8 cellular contexts compared by ENCODE assay signal in the genomic region with DNA sequence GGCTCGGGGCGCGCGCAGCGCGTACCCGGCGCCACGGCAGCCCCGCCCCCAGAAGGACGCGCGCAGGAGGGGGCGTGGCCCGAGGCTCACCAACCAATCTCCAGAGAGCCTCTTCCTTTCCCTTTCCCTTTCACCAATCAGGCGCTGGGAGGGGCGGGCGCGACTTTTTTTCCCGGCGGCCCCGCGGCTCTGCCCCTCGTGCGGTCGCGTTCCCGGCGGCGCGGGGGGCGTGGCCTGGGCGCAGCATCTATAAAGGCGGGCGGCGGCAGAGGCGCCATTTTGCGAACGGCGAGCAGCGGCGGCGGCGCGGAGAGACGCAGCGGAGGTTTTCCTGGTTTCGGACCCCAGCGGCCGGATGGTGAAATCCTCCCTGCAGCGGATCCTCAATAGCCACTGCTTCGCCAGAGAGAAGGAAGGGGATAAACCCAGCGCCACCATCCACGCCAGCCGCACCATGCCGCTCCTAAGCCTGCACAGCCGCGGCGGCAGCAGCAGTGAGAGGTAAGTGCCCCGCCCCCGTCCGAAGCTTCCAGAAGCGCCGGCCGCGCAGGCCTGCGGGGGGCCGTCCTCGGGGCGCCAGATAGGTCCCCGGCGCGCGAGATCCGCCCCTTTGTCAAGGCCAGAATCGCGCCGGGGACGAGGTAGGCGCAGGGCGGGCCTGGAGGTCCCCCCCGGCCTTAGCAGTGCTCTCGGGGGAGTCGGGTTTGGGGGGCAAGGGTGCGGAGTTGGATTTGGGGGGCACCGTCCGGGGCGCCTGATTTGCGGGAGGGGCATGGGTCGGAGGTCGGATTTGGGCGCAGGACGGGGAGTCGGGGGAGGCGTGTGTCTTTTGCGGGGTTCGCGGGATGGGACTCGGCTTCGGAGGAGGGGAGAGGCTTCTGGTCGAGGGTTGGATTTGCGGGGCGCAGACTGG. TPM values are rescaled to one million over a fixed set of nuclear protein-coding genes. Genes with fewer than 3 reads are reported as not detected.
A peak's percentile ranks its signal among the peaks of the same experiment; 100 is the strongest.
DNase-seq lines count a peak whose midpoint lies in the region; ATAC-seq and TF ChIP-seq lines count a peak whose summit lies in the region.

No MANE protein-coding gene starts in this region.

- TF ChIP-seq CTCF in GM12865 (IDR thresholded peaks at IDR 0.05; ENCODE audit: insufficient read depth, low read depth, low read length, missing control alignments) (no peak), progenitor cell of endocrine pancreas (IDR thresholded peaks at IDR 0.05; ENCODE audit: unreplicated experiment) (peak; percentile 31)

- no peaks in the 10 kb centered on the region for H3K9me3 Mint-ChIP-seq in progenitor cell of endocrine pancreas (ENCODE audit: low read depth)

- peaks cover 16% of the 10 kb centered on the region for H3K4me1 Mint-ChIP-seq in progenitor cell of endocrine pancreas (ENCODE audit: low read depth)

- H3K27me3 Mint-ChIP-seq in progenitor cell of endocrine pancreas = no peaks in the 10 kb centered on the region

- peak overlapping the region; percentile 95 for H3K27ac Mint-ChIP-seq in progenitor cell of endocrine pancreas

- peak overlapping the region; percentile 90 for H3K4me3 Mint-ChIP-seq in progenitor cell of endocrine pancreas (ENCODE audit: low read depth)

- peaks cover 12% of the 10 kb centered on the region for H3K36me3 Mint-ChIP-seq in progenitor cell of endocrine pancreas (ENCODE audit: insufficient read depth)

- ATAC-seq in HG02759 (IDR thresholded peaks at IDR 0.05; ENCODE audit: unreplicated experiment) = peak; percentile 60
- ATAC-seq in left cardiac atrium = peak; percentile 88 to 89

- intact Hi-C loops in left cardiac atrium (cut with DNase I) = loop anchor here in 1 of 2 donors (5.0 kb wide), 2 partner anchors 32 to 48 kb away; a partner anchor contains a TSS

- H3K4me3 ChIP-seq in GM12865 (ENCODE audit: low read depth, low read length) = peak overlapping the region; percentile 90

- peak; percentile 98 for DNase-seq in GM12865 (ENCODE audit: low read depth)
- DNase-seq in NCI-H1436 treated with DMSO at 0.1 percent for 48 hours (lab: John Stamatoyannopoulos, UW) = peak; percentile 74
- peak; percentile 99 for DNase-seq in T follicular helper cell (ENCODE audit: low read depth)
- DNase-seq in amniotic epithelial cell (ENCODE audit: low read depth) = peak; percentile 91
- DNase-seq in left cardiac atrium = peak; percentile 97
- peak; percentile 99 for DNase-seq in progenitor cell of endocrine pancreas (ENCODE audit: low spot score, unreplicated experiment)
- DNase-seq in ureter (ENCODE audit: low spot score) = peak; percentile 99

RNA-seq across cellular contexts. Expression of a gene that starts 12.5 kb away (rescaled TPM):
- total RNA-seq in left cardiac atrium = 1 to 10 TPM; 1.0 to 2.3 TPM
- total RNA-seq in progenitor cell of endocrine pancreas = not detected in 2 replicates
- total RNA-seq in ureter = 0.99 TPM

RNA-seq across cellular contexts. Expression of a gene that starts 13.3 kb away (rescaled TPM):
- under 1 TPM in 1 of 2 donors, not detected in 1; 0.27 TPM for total RNA-seq in left cardiac atrium
- total RNA-seq in progenitor cell of endocrine pancreas = 1.00 and 1.6 TPM in 2 replicates
- total RNA-seq in ureter = 0.49 TPM

RNA-seq across cellular contexts. Expression of a gene that starts 20.4 kb away (rescaled TPM):
- total RNA-seq in left cardiac atrium = 1 to 10 TPM in 1 of 2 donors, under 1 TPM in 1; 0.80 to 1.6 TPM
- 58.4 and 71.3 TPM in 2 replicates for total RNA-seq in progenitor cell of endocrine pancreas
- total RNA-seq in ureter = 1.3 TPM

RNA-seq across cellular contexts. Expression of a gene that starts 32.9 kb away (rescaled TPM):
- total RNA-seq in left cardiac atrium (10 to 100 TPM; 28.8 to 34.4 TPM), progenitor cell of endocrine pancreas (152 and 156 TPM in 2 replicates), ureter (65.8 TPM)

RNA-seq across cellular contexts. Expression of a gene that starts 33.4 kb away (rescaled TPM):
- total RNA-seq in left cardiac atrium (10 to 100 TPM; 45.2 to 45.7 TPM), progenitor cell of endocrine pancreas (116 and 119 TPM in 2 replicates), ureter (52.0 TPM)

Comparison
In these comparisons a context has a peak if more than half of its experiments do, and no peak if none do; other contexts are left out.
1. Peak in every context shown above with its lines: DNase-seq, ATAC-seq and H3K4me3 ChIP-seq.
2. RNA of a gene that starts 20.4 kb away (total RNA-seq): 58.4 to 71.3 TPM in progenitor cell of endocrine pancreas; 0.80 to 1.6 TPM in left cardiac atrium and 1.3 TPM in ureter (single experiment); every median in the first group is over 10 times any median in the second.